In the genomic region with DNA sequence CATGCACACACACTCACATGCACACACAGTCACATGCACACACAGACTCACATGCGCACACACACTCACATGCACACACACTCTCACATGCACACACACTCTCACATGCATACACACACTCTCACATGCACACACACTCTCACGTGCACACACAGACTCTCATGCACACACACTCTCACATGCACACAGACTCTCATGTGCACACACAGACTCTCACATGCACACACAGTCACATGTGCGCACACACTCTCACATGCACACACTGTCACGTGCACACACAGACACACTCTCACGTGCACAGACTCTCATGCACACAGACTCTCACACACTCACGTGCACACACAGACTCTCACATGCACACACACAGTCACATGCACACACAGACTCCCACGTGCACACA, we compare ENCODE assay signal across 21 cellular contexts. TPM values are rescaled to one million over a fixed set of nuclear protein-coding genes. Genes with fewer than 3 reads are reported as not detected.
DNase-seq lines count a peak whose midpoint lies in the region; ATAC-seq, FAIRE-seq and TF ChIP-seq lines count a peak whose summit lies in the region.
"Had no signal": no experiment of that assay in that cellular context is flagged by ENCODE, and none has a peak within 500 bp of the region (broad histone marks: within the 10 kb centered on the region; RNA-seq: fewer than 3 reads in every experiment).

No MANE protein-coding gene starts in this region.

- TF ChIP-seq POLR2A in GM12891 (IDR thresholded peaks at IDR 0.05; ENCODE audit: low read depth, low read length): no peak
- TF ChIP-seq POLR2A in GM12878 (IDR thresholded peaks at IDR 0.05; ENCODE audit: low read depth, low read length): no peak

- peak overlapping the region; percentile 93 for H2BK12ac ChIP-seq in neuronal stem cell (ENCODE audit: low read length)

- peak overlapping the region; percentile 70 for H3K18ac ChIP-seq in neuronal stem cell (ENCODE audit: low read length)

- no peaks in the 10 kb centered on the region for H3K4me1 ChIP-seq in HEK293 (ENCODE audit: control insufficient read depth, insufficient read depth, low read length)
- H3K4me1 ChIP-seq in GM12878 (ENCODE audit: control insufficient read depth, insufficient read depth, low read length): no peaks in the 10 kb centered on the region
- peaks cover 18% of the 10 kb centered on the region in 2 donors for H3K4me1 ChIP-seq in neuronal stem cell (ENCODE audit: control insufficient read depth in 2 of 2, insufficient read depth in 1 of 2, low read depth in 1 of 2, low read length in 2 of 2)
- H3K4me1 ChIP-seq: BLaER1 had no signal

- no TSS peak for BruUV-seq in GM12878 (replicated peaks; lab: Mats Ljungman, UMichigan)

- no peaks in the 10 kb centered on the region for H3K36me3 ChIP-seq in HEK293 (ENCODE audit: control insufficient read depth in 2 of 2, insufficient read depth in 1 of 2, low read length in 2 of 2)
- no peaks in the 10 kb centered on the region for H3K36me3 ChIP-seq in GM12878 (ENCODE audit: control insufficient read depth in 2 of 2, insufficient read depth in 2 of 2, low read length in 1 of 2)
- peaks cover 0 to 4% of the 10 kb centered on the region in 2 donors for H3K36me3 ChIP-seq in neuronal stem cell (replicated peaks in 1 of 2; ENCODE audit: control insufficient read depth in 2 of 2, insufficient read depth in 2 of 2, low read length in 2 of 2)
- H3K36me3 ChIP-seq: BLaER1 had no signal

- H3K14ac ChIP-seq in neuronal stem cell (ENCODE audit: low read length): peak overlapping the region; percentile 99

- intact Hi-C loops in GM12878 (cut with micrococcal nuclease; ENCODE audit: unreplicated experiment): no loop called here

- H3K27ac ChIP-seq in HEK293 (ENCODE audit: extremely low read depth, low read depth, low read length) (no peak overlapping the region), GM12878 (ENCODE audit: control insufficient read depth, insufficient read depth) (no peak overlapping the region), neuronal stem cell (replicated peaks; ENCODE audit: low read length) (no peak overlapping the region)
- H3K27ac ChIP-seq: BLaER1 had no signal

- H2AFZ ChIP-seq in GM12878 (ENCODE audit: control insufficient read depth, low read depth, low read length) (no peak overlapping the region), neuronal stem cell (ENCODE audit: low read length) (no peak overlapping the region)

- H4K20me1 ChIP-seq in GM12878 (ENCODE audit: control insufficient read depth, insufficient read depth): no peaks in the 10 kb centered on the region
- H4K20me1 ChIP-seq: BLaER1 had no signal

- peak overlapping the region; percentile 99 for H4K8ac ChIP-seq in neuronal stem cell (ENCODE audit: low read depth, low read length)

- in situ Hi-C loops in GM12878 (cut with MboI): no loop called here

- H3K9ac ChIP-seq in GM12878 (ENCODE audit: control insufficient read depth, insufficient read depth, low read length) (no peak overlapping the region), neuronal stem cell (ENCODE audit: low read depth, low read length, poor library complexity) (peak overlapping the region; percentile 68)
- H3K9ac ChIP-seq: BLaER1 had no signal

- H3K4ac ChIP-seq in neuronal stem cell (ENCODE audit: low read length): peak overlapping the region; percentile 86

- H4K91ac ChIP-seq in neuronal stem cell (ENCODE audit: low read depth, low read length, poor library complexity): peak overlapping the region; percentile 90

- POLR2A ChIA-PET in HEK293 (lab: Yijun Ruan, JAX) (no interaction called here), GM12878 (lab: Charles Lee) (no interaction called here)

- H2AK5ac ChIP-seq in neuronal stem cell (ENCODE audit: low read depth, low read length): peak overlapping the region; percentile 79

- CTCF ChIA-PET in HEK293 (lab: Yijun Ruan, JAX): no interaction called here
- CTCF ChIA-PET in GM12878 (lab: Yijun Ruan, JAX): no interaction called here

- RAD21 ChIA-PET in GM12878 (lab: Charles Lee; ENCODE audit: unreplicated experiment): no interaction called here

- no peak overlapping the region for H2BK15ac ChIP-seq in neuronal stem cell (ENCODE audit: low read length)

- TF ChIP-seq RAD21 in GM12878 (IDR thresholded peaks at IDR 0.05; ENCODE audit: insufficient read depth, low read depth, low read length): no peak

- H3K9me3 ChIP-seq in HEK293 (ENCODE audit: control insufficient read depth, insufficient read depth, low read depth, low read length) (no peaks in the 10 kb centered on the region), GM12878 (replicated peaks; ENCODE audit: control insufficient read depth, insufficient read depth, low read length) (no peaks in the 10 kb centered on the region), neuronal stem cell (replicated peaks in 1 of 2; ENCODE audit: control insufficient read depth in 2 of 2, insufficient read depth in 1 of 2, low read depth in 1 of 2, low read length in 2 of 2) (peaks cover 0 to 4% of the 10 kb centered on the region in 2 donors)
- H3K9me3 ChIP-seq: BLaER1 had no signal

- no peak overlapping the region for H2BK5ac ChIP-seq in neuronal stem cell (ENCODE audit: low read length)

- SMC1A ChIA-PET in GM12878 (lab: Charles Lee; ENCODE audit: uncharacterized antibody, unreplicated experiment): no interaction called here

- no peak overlapping the region for H3K4me2 ChIP-seq in GM12878 (ENCODE audit: control insufficient read depth, insufficient read depth)
- no peak overlapping the region for H3K4me2 ChIP-seq in neuronal stem cell (ENCODE audit: insufficient read depth, low read length, poor library complexity, severe bottlenecking)
- H3K4me2 ChIP-seq: BLaER1, GM23338 had no signal

- FAIRE-seq in GM12891 (lab: Jason Lieb, UNC) (peak; percentile 9), GM12878 (lab: Jason Lieb, UNC) (no peak)
- FAIRE-seq: A204.1, GM12892, GM18507 had no signal

- H3K27me3 ChIP-seq in GM12878 (replicated peaks in 1 of 2; ENCODE audit: control insufficient read depth in 2 of 2, insufficient read depth in 2 of 2, low read length in 1 of 2) (peaks cover 0 to 2% of the 10 kb centered on the region in 2 experiments; a peak in 2 of 4 replicates), neuronal stem cell (ENCODE audit: control insufficient read depth in 3 of 3, insufficient read depth in 3 of 3, low read depth in 1 of 3, low read length in 3 of 3) (peaks cover 0 to 35% (median 5%) of the 10 kb centered on the region in 3 experiments)
- H3K27me3 ChIP-seq: BLaER1 had no signal

- TF ChIP-seq CTCF in HEK293 (tag by site-specific recombination; IDR thresholded peaks at IDR 0.05): no peak
- TF ChIP-seq CTCF in GM12878 (IDR thresholded peaks at IDR 0.05 in 2 of 3, conservative IDR thresholded peaks at IDR 0.05 in 1 of 3; ENCODE audit: control insufficient read depth in 2 of 3, extremely low read depth in 1 of 3, insufficient read depth in 1 of 3, low read depth in 3 of 3, low read length in 3 of 3): no peak

- no peak for TF ChIP-seq EP300 in GM12878 (IDR thresholded peaks at IDR 0.05; ENCODE audit: borderline replicate concordance in 1 of 2, control insufficient read depth in 1 of 2, low read depth in 2 of 2, low read length in 2 of 2)

- H3K79me1 ChIP-seq in neuronal stem cell (ENCODE audit: low read depth, low read length): peaks cover 3% of the 10 kb centered on the region

- no peaks in the 10 kb centered on the region for H3K79me2 ChIP-seq in GM12878 (ENCODE audit: control insufficient read depth, insufficient read depth, low read length)

- H3K4me3 ChIP-seq in HEK293 (ENCODE audit: low read depth, low read length) (no peak overlapping the region), GM12878 (no peak overlapping the region), neuronal stem cell (ENCODE audit: low read length in 2 of 2) (peak overlapping the region in 1 of 2 donors; percentile 67)
- H3K4me3 ChIP-seq: BLaER1, GM23338 had no signal

- DNase-seq in GM12891 (ENCODE audit: insufficient read length, low spot score): no peak
- no peak for DNase-seq in GM12878 (ENCODE audit: low read depth, low spot score)
- no peak for DNase-seq in neuronal stem cell (ENCODE audit: low spot score)
- DNase-seq in HuH-7.5 (ENCODE audit: low spot score): no peak
- DNase-seq in NCI-H2171 treated with DMSO at 0.1 percent for 48 hours (lab: John Stamatoyannopoulos, UW): no peak
- no peak for DNase-seq in DMS79 treated with DMSO at 0.1 percent for 48 hours (lab: John Stamatoyannopoulos, UW)
- DNase-seq: CD4-positive, alpha-beta memory T cell; DMS153; DMS79; H7; KG1 had no signal

- no peak overlapping the region for H2BK120ac ChIP-seq in neuronal stem cell (ENCODE audit: low read depth, low read length)

- ATAC-seq in GM12878 (no peak), GM18909 (IDR thresholded peaks at IDR 0.05; ENCODE audit: poor library complexity, unreplicated experiment) (no peak)
- ATAC-seq: GM23338 had no signal

- H3K23ac ChIP-seq in neuronal stem cell (ENCODE audit: low read depth, low read length, poor library complexity): peak overlapping the region; percentile 83

- WGBS in GM12878 (ENCODE audit: insufficient coverage, insufficient replicate concordance, low lambda C conversion rate, missing lambda C conversion rate): 36% methylated on average over 7 of the region's 7 CpGs
- no CpG with 5 or more reads among the region's 7 CpGs for WGBS in neuronal stem cell (ENCODE audit: extremely low coverage in 2 of 2, insufficient read length in 2 of 2, insufficient replicate concordance in 1 of 2), 2 donors

TF ChIP-seq in GM12891, 5 proteins besides CTCF, POLR2A, EP300 and RAD21 (continues in another document):
- TF ChIP-seq POLR2AphosphoS5 (IDR thresholded peaks at IDR 0.05; ENCODE audit: low read depth, low read length): no peak

TF ChIP-seq in HEK293, 187 proteins besides CTCF, POLR2A, EP300 and RAD21 (continues in another document):
- no peak for TF ChIP-seq ZNF664 (tag by site-specific recombination; IDR thresholded peaks at IDR 0.05)

RNA-seq across cellular contexts. Expression of a gene that starts 36.6 kb away (rescaled TPM):
- not detected for polyA plus RNA-seq in GM12891 (2012; ENCODE audit: low read depth, missing spikeins)
- total RNA-seq in GM12878 (2013; cell fraction: nucleolus; rRNA removed): not detected in 2 replicates
- not detected in 2 replicates for total RNA-seq in GM12878 (2014; rRNA removed)
- total RNA-seq in GM12878 (2014; rRNA removed; fragmentation: Illumina TruSeq; extraction: Trizol): not detected in 2 replicates
- total RNA-seq in GM12878 (2021): not detected in 2 replicates
- not detected for polyA plus RNA-seq in GM12878 (2011; ENCODE audit: low read depth)
- polyA plus RNA-seq in GM12878 (2011; rRNA removed): 0.03 and 0.05 TPM in 2 replicates
- polyA plus RNA-seq in GM12878 (2011; cell fraction: cytosol; rRNA removed): 0.03 TPM in 1 of 2 replicates, not detected in the other
- polyA plus RNA-seq in GM12878 (2011; cell fraction: nucleus; rRNA removed): 0.12 TPM in 1 of 2 replicates, not detected in the other
- polyA plus RNA-seq in GM12878 (2012): not detected in 2 replicates
- not detected in 2 replicates for polyA plus RNA-seq in GM12878 (2014; fragmentation: Illumina TruSeq; extraction: Trizol)
- polyA plus RNA-seq in GM12878 (2014; fragmentation: Nextera tagmentation; extraction: Ambion mirVana): not detected
- not detected in 2 replicates for polyA plus RNA-seq in GM12878 (2014; rRNA removed)
- polyA plus RNA-seq in GM12878 (2016; fragmentation: Nextera tagmentation; extraction: Ambion mirVana): not detected
- polyA minus RNA-seq in GM12878 (2011; rRNA and poly(A)+ RNA removed): not detected in 2 replicates
- not detected in 2 replicates for polyA minus RNA-seq in GM12878 (2011; cell fraction: cytosol; rRNA and poly(A)+ RNA removed)
- polyA minus RNA-seq in GM12878 (2011; cell fraction: nucleus; rRNA and poly(A)+ RNA removed): not detected in 2 replicates
- polyA plus RNA-seq in neuronal stem cell (2013, experiment 1 of 2): 0.73 TPM
- polyA plus RNA-seq in neuronal stem cell (2013, experiment 2 of 2): 0.78 TPM
- total RNA-seq: CD4-positive, alpha-beta memory T cell; H7; HT-29; LHCN-M2 had no signal
- polyA plus RNA-seq: CD14-positive monocyte; CD4-positive, alpha-beta memory T cell; GM23338 had no signal
